ENCODE assay signal across 1 cellular context in the genomic region with DNA sequence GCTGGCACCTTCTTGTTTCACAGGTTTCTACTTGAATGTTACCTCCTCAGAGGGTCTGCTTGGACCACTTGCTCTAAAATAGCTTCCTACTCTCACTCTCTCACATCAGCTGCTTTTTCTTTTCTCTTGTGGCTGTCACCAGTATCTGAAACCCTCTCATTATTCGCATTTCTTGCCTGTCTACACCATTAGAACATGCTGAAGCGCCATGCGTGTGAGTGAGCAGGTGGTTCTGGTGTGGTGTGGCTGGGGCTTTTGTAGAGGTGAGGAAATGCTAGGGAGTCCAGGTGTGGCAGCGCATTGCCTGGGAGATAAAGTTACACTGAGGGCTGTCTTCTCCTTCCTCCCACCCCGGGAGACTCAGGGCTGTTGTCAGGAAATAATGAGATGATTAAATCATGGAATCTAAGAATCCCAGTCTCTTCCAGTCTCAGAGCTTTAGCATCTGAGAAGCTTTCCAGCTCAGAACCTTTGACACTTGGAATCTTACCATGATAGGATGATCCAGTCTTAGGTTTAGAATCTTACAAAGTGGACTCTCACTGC.
TF ChIP-seq lines count a peak whose summit lies in the region.

No MANE protein-coding gene starts in this region.

TF ChIP-seq in HepG2, 621 proteins besides CTCF, POLR2A, EP300 and RAD21 (continued from another document):
- TF ChIP-seq, protein P1, sequence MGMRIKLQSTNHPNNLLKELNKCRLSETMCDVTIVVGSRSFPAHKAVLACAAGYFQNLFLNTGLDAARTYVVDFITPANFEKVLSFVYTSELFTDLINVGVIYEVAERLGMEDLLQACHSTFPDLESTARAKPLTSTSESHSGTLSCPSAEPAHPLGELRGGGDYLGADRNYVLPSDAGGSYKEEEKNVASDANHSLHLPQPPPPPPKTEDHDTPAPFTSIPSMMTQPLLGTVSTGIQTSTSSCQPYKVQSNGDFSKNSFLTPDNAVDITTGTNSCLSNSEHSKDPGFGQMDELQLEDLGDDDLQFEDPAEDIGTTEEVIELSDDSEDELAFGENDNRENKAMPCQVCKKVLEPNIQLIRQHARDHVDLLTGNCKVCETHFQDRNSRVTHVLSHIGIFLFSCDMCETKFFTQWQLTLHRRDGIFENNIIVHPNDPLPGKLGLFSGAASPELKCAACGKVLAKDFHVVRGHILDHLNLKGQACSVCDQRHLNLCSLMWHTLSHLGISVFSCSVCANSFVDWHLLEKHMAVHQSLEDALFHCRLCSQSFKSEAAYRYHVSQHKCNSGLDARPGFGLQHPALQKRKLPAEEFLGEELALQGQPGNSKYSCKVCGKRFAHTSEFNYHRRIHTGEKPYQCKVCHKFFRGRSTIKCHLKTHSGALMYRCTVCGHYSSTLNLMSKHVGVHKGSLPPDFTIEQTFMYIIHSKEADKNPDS (CRISPR knock-in tag; IDR thresholded peaks at IDR 0.05), result no peak
- no peak for TF ChIP-seq ZC3H4 (CRISPR knock-in tag; IDR thresholded peaks at IDR 0.05; ENCODE audit: borderline replicate concordance)
TF ChIP-seq in HepG2: peak in this region for 1.
